28 cellular contexts compared by ENCODE assay signal in genomic region chr2:59206361-59206760, GRCh38.
"Had no signal": no experiment of that assay in that cellular context is flagged by ENCODE, and none has a peak within 500 bp of the region (broad histone marks: within the 10 kb centered on the region; RNA-seq: fewer than 3 reads in every experiment).

No MANE protein-coding gene starts in this region.

- H3K4me3 ChIP-seq: ascending aorta, breast epithelium, coronary artery, dorsolateral prefrontal cortex, esophagus squamous epithelium had no signal

- H3K9me3 Mint-ChIP-seq: activated CD4-positive, alpha-beta memory T cell treated with anti-CD3 and anti-CD28 coated beads, Interleukin-2, amount 10 ng/mL, durations not matched to agents 7 days and 5 days; activated CD4-positive, alpha-beta T cell treated with anti-CD3 and anti-CD28 coated beads, Interleukin-2, amount 10 ng/mL, durations not matched to agents 7 days and 5 days; activated naive CD4-positive, alpha-beta T cell treated with anti-CD3 and anti-CD28 coated beads, Interleukin-2, amount 10 ng/mL, durations not matched to agents 7 days and 5 days; activated naive CD8-positive, alpha-beta T cell treated with anti-CD3 and anti-CD28 coated beads, Interleukin-2, amount 10 ng/mL, durations not matched to agents 7 days and 5 days; activated T-cell treated with anti-CD3 and anti-CD28 coated beads, Interleukin-2, amount 50 U/mL, for 24 hours; brain; dendritic cell treated with granulocyte-macrophage colony-stimulating factor and Interleukin-4, amounts not matched to agents 40 ng/mL and 50 ng/mL, for 4 days; endodermal cell had no signal

- H3K27ac Mint-ChIP-seq: activated CD4-positive, alpha-beta memory T cell treated with anti-CD3 and anti-CD28 coated beads, Interleukin-2, amount 10 ng/mL, durations not matched to agents 7 days and 5 days; activated CD4-positive, alpha-beta T cell treated with anti-CD3 and anti-CD28 coated beads, Interleukin-2, amount 10 ng/mL, durations not matched to agents 7 days and 5 days; activated naive CD4-positive, alpha-beta T cell treated with anti-CD3 and anti-CD28 coated beads, Interleukin-2, amount 10 ng/mL, durations not matched to agents 7 days and 5 days; activated naive CD4-positive, alpha-beta T cell treated with anti-CD3 and anti-CD28 coated beads, Interleukin-2, amount 50 U/mL, for 72 hours; activated naive CD8-positive, alpha-beta T cell treated with anti-CD3 and anti-CD28 coated beads, Interleukin-2, amount 10 ng/mL, durations not matched to agents 7 days and 5 days; activated T-cell treated with anti-CD3 and anti-CD28 coated beads, Interleukin-2, amount 50 U/mL, for 24 hours; activated T-cell treated with anti-CD3 and anti-CD28 coated beads, Interleukin-2, amount 50 U/mL, for 72 hours; brain; dendritic cell treated with granulocyte-macrophage colony-stimulating factor and Interleukin-4, amounts not matched to agents 40 ng/mL and 50 ng/mL, for 4 days; endodermal cell; WTC11 had no signal

- DNase-seq: activated CD4-positive, alpha-beta memory T cell treated with anti-CD3 and anti-CD28 coated beads, Interleukin-2, amount 10 ng/mL, durations not matched to agents 7 days and 5 days; activated CD4-positive, alpha-beta T cell treated with anti-CD3 and anti-CD28 coated beads for 1 hour; activated CD4-positive, alpha-beta T cell treated with anti-CD3 and anti-CD28 coated beads for 4 hours; activated CD4-positive, alpha-beta T cell treated with anti-CD3 and anti-CD28 coated beads, Interleukin-2, amount 10 ng/mL, durations not matched to agents 7 days and 5 days; activated CD4-positive, alpha-beta T cell treated with anti-CD3 and anti-CD28 coated beads, Interleukin-2, amount 50 U/mL, for 4 hours; activated CD8-positive, alpha-beta memory T cell treated with anti-CD3 and anti-CD28 coated beads, Interleukin-2, amount 50 U/mL, for 48 hours; activated gamma-delta T cell; activated naive CD4-positive, alpha-beta T cell; activated naive CD4-positive, alpha-beta T cell treated with anti-CD3 and anti-CD28 coated beads, Interleukin-2, amount 10 ng/mL, durations not matched to agents 7 days and 5 days; activated naive CD8-positive, alpha-beta T cell treated with anti-CD3 and anti-CD28 coated beads, Interleukin-2, amount 10 ng/mL, durations not matched to agents 7 days and 5 days; activated T-cell treated with anti-CD3 and anti-CD28 coated beads for 4 hours; activated T-cell treated with anti-CD3 and anti-CD28 coated beads, Interleukin-2, amount 50 U/mL, for 24 hours; activated T-cell treated with anti-CD3 and anti-CD28 coated beads, Interleukin-2, amount 50 U/mL, for 72 hours; dorsolateral prefrontal cortex; effector memory CD4-positive, alpha-beta T cell; endodermal cell; esophagus squamous epithelium; head of caudate nucleus; T-helper 2 cell had no signal

- H3K27me3 Mint-ChIP-seq: activated CD4-positive, alpha-beta memory T cell treated with anti-CD3 and anti-CD28 coated beads, Interleukin-2, amount 10 ng/mL, durations not matched to agents 7 days and 5 days; activated CD4-positive, alpha-beta T cell treated with anti-CD3 and anti-CD28 coated beads, Interleukin-2, amount 10 ng/mL, durations not matched to agents 7 days and 5 days; activated naive CD4-positive, alpha-beta T cell treated with anti-CD3 and anti-CD28 coated beads, Interleukin-2, amount 10 ng/mL, durations not matched to agents 7 days and 5 days; activated T-cell treated with anti-CD3 and anti-CD28 coated beads, Interleukin-2, amount 50 U/mL, for 24 hours; central memory CD8-positive, alpha-beta T cell; dendritic cell treated with granulocyte-macrophage colony-stimulating factor and Interleukin-4, amounts not matched to agents 40 ng/mL and 50 ng/mL, for 4 days had no signal

- H3K27me3 ChIP-seq: ascending aorta, breast epithelium, dorsolateral prefrontal cortex, esophagus squamous epithelium had no signal

- H3K4me1 ChIP-seq: ascending aorta, breast epithelium, esophagus squamous epithelium had no signal

- H3K27ac ChIP-seq: ascending aorta, breast epithelium, coronary artery, dorsolateral prefrontal cortex, esophagus squamous epithelium, VCaP had no signal

- H3K4me1 Mint-ChIP-seq: activated CD4-positive, alpha-beta memory T cell treated with anti-CD3 and anti-CD28 coated beads, Interleukin-2, amount 10 ng/mL, durations not matched to agents 7 days and 5 days; activated CD4-positive, alpha-beta T cell treated with anti-CD3 and anti-CD28 coated beads, Interleukin-2, amount 10 ng/mL, durations not matched to agents 7 days and 5 days; activated naive CD4-positive, alpha-beta T cell treated with anti-CD3 and anti-CD28 coated beads, Interleukin-2, amount 10 ng/mL, durations not matched to agents 7 days and 5 days; activated naive CD8-positive, alpha-beta T cell treated with anti-CD3 and anti-CD28 coated beads, Interleukin-2, amount 10 ng/mL, durations not matched to agents 7 days and 5 days; brain; central memory CD8-positive, alpha-beta T cell had no signal

- H3K36me3 Mint-ChIP-seq: activated naive CD4-positive, alpha-beta T cell treated with anti-CD3 and anti-CD28 coated beads, Interleukin-2, amount 10 ng/mL, durations not matched to agents 7 days and 5 days; activated naive CD4-positive, alpha-beta T cell treated with anti-CD3 and anti-CD28 coated beads, Interleukin-2, amount 50 U/mL, for 72 hours; activated naive CD8-positive, alpha-beta T cell treated with anti-CD3 and anti-CD28 coated beads, Interleukin-2, amount 10 ng/mL, durations not matched to agents 7 days and 5 days; brain; WTC11 had no signal

- H3K4me3 Mint-ChIP-seq: activated CD4-positive, alpha-beta memory T cell treated with anti-CD3 and anti-CD28 coated beads, Interleukin-2, amount 10 ng/mL, durations not matched to agents 7 days and 5 days; activated CD4-positive, alpha-beta T cell treated with anti-CD3 and anti-CD28 coated beads, Interleukin-2, amount 10 ng/mL, durations not matched to agents 7 days and 5 days; activated naive CD4-positive, alpha-beta T cell treated with anti-CD3 and anti-CD28 coated beads, Interleukin-2, amount 10 ng/mL, durations not matched to agents 7 days and 5 days; activated naive CD8-positive, alpha-beta T cell treated with anti-CD3 and anti-CD28 coated beads, Interleukin-2, amount 10 ng/mL, durations not matched to agents 7 days and 5 days; activated T-cell treated with anti-CD3 and anti-CD28 coated beads, Interleukin-2, amount 50 U/mL, for 24 hours; activated T-cell treated with anti-CD3 and anti-CD28 coated beads, Interleukin-2, amount 50 U/mL, for 72 hours; brain; central memory CD8-positive, alpha-beta T cell; dendritic cell treated with granulocyte-macrophage colony-stimulating factor and Interleukin-4, amounts not matched to agents 40 ng/mL and 50 ng/mL, for 4 days; endodermal cell; WTC11 had no signal

- ATAC-seq: activated naive CD4-positive, alpha-beta T cell treated with anti-CD3 and anti-CD28 coated beads, Interleukin-2, amount 50 U/mL, for 72 hours; activated T-cell treated with anti-CD3 and anti-CD28 coated beads, Interleukin-2, amount 50 U/mL, for 72 hours; WTC11 had no signal

- H3K36me3 ChIP-seq: ascending aorta, breast epithelium, esophagus squamous epithelium had no signal
